Comparison of ENCODE assay signal across 15 cellular contexts in the genomic region with DNA sequence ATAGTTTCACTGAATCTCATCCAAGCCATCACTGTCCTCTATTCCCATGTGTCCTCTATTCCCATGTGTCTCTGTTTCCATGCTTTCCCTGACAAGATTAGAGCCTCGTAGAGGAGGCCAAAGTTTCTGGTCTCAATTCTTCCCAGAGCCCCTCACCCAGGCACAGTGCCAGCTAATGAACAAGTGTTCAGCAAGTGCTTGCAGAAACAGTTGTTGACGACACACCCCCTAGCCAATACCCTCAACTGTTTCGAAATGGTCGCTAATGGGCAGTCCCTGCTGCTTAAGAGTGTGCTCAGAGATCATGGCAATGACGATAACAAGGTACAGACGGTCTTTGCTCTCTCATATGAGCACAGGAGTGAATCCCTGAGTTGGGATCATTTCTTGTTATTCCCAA.
A peak's percentile ranks its signal among the peaks of the same experiment; 100 is the strongest.
DNase-seq lines count a peak whose midpoint lies in the region; ATAC-seq, FAIRE-seq and TF ChIP-seq lines count a peak whose summit lies in the region.
"Had no signal": no experiment of that assay in that cellular context is flagged by ENCODE, and none has a peak within 500 bp of the region (broad histone marks: within the 10 kb centered on the region; RNA-seq: fewer than 3 reads in every experiment).

No MANE protein-coding gene starts in this region.

- H3K27me3 Mint-ChIP-seq in neural crest cell (ENCODE audit: low read depth): no peaks in the 10 kb centered on the region

- peaks cover 3% of the 10 kb centered on the region for H3K9me3 Mint-ChIP-seq in neural crest cell
- H3K9me3 Mint-ChIP-seq: CD8-positive, alpha-beta T cell had no signal

- H3K36me3 Mint-ChIP-seq in neural crest cell (ENCODE audit: low read depth): peaks cover 3% of the 10 kb centered on the region
- H3K36me3 Mint-ChIP-seq: CD8-positive, alpha-beta T cell had no signal

- H3K4me3 ChIP-seq in NB4 (ENCODE audit: low read depth, low read length) (no peak overlapping the region), coronary artery (no peak overlapping the region)
- H3K4me3 ChIP-seq: BLaER1 treated with 17β-estradiol and CSF1 and Interleukin-3, amounts not matched to agents 10 nM and 100 nM had no signal

- TF ChIP-seq POLR2A in NB4 (IDR thresholded peaks at IDR 0.05; ENCODE audit: extremely low read depth, insufficient read length): no peak

- H3K27ac ChIP-seq in coronary artery: no peak overlapping the region
- H3K27ac ChIP-seq: BLaER1 treated with 17β-estradiol and CSF1 and Interleukin-3, amounts not matched to agents 10 nM and 100 nM had no signal

- no peak for ATAC-seq in GM18870 (IDR thresholded peaks at IDR 0.05; ENCODE audit: unreplicated experiment)
- ATAC-seq: CD8-positive, alpha-beta T cell had no signal

- H3K4me3 Mint-ChIP-seq in neural crest cell: no peak overlapping the region
- H3K4me3 Mint-ChIP-seq: B cell; CD8-positive, alpha-beta T cell; H9 had no signal

- peak overlapping the region; percentile 70 for H3K27ac Mint-ChIP-seq in neural crest cell (ENCODE audit: unreplicated experiment)
- H3K27ac Mint-ChIP-seq: B cell; CD8-positive, alpha-beta T cell; H9 had no signal

- TF ChIP-seq CTCF in NB4 (IDR thresholded peaks at IDR 0.05; ENCODE audit: low read depth, low read length): no peak
- no peak for TF ChIP-seq CTCF in coronary artery (IDR thresholded peaks at IDR 0.05)
- TF ChIP-seq CTCF in neural crest cell (conservative IDR thresholded peaks at IDR 0.05): no peak

- DNase-seq in NB4 (ENCODE audit: low read depth) (peak; percentile 14), coronary artery (ENCODE audit: low spot score) (peak; percentile 28), neural crest cell (ENCODE audit: low read depth, low spot score) (no peak), urothelium cell line (ENCODE audit: low spot score) (no peak), NOMO-1 (lab: John Stamatoyannopoulos, UW; ENCODE audit: unreplicated experiment in 2 of 2) (no peak)
- DNase-seq: Calu3; CD8-positive, alpha-beta T cell; DMS79 treated with DMSO at 0.1 percent for 48 hours; GF-D8; GOT3; H9 had no signal

- peak; percentile 20 for FAIRE-seq in urothelium cell line (lab: Jason Lieb, UNC)
- FAIRE-seq: HTR-8/SVneo had no signal

- H3K4me1 Mint-ChIP-seq in neural crest cell: peaks cover 14% of the 10 kb centered on the region
- H3K4me1 Mint-ChIP-seq: B cell had no signal

Comparison
In these comparisons a context has a peak if more than half of its experiments do, and no peak if none do; other contexts are left out.
1. DNase-seq: peak in NB4 (single experiment) and coronary artery (single experiment); none in neural crest cell (single experiment), urothelium cell line (single experiment) and NOMO-1 (0 of 2).